8 cellular contexts compared by ENCODE assay signal in genomic region chr6:131063764-131064272, GRCh38. TPM values are rescaled to one million over a fixed set of nuclear protein-coding genes. Genes with fewer than 3 reads are reported as not detected.
DNase-seq lines count a peak whose midpoint lies in the region; ATAC-seq and TF ChIP-seq lines count a peak whose summit lies in the region.

No MANE protein-coding gene starts in this region.

- WGBS in esophagus muscularis mucosa: 19% methylated on average over 8 of the region's 8 CpGs

- peak overlapping the region; percentile 57 for H3K27ac ChIP-seq in 22Rv1
- peak overlapping the region; percentile 81 to 92 (median 86) for H3K27ac ChIP-seq in esophagus muscularis mucosa (replicated peaks in 1 of 4)
- peak overlapping the region; percentile 62 to 83 (median 74) for H3K27ac ChIP-seq in gastrocnemius medialis

- no peak for TF ChIP-seq EP300 in esophagus muscularis mucosa (IDR thresholded peaks at IDR 0.05)

- no peaks in the 10 kb centered on the region for H3K4me1 ChIP-seq in NT2/D1 (ENCODE audit: insufficient read depth, insufficient read length)
- H3K4me1 ChIP-seq in esophagus muscularis mucosa: peaks cover 7 to 33% (median 22%) of the 10 kb centered on the region in 4 donors
- H3K4me1 ChIP-seq in gastrocnemius medialis: peaks cover 4 to 5% of the 10 kb centered on the region in 2 donors

- H3K27me3 ChIP-seq in NT2/D1 (ENCODE audit: insufficient read depth, insufficient read length) (no peaks in the 10 kb centered on the region), esophagus muscularis mucosa (no peaks in the 10 kb centered on the region), gastrocnemius medialis (no peaks in the 10 kb centered on the region)

- H3K9ac ChIP-seq in NT2/D1 (ENCODE audit: insufficient read length, low read depth): no peak overlapping the region

- peak; percentile 0 for ATAC-seq in GM18909 (IDR thresholded peaks at IDR 0.05; ENCODE audit: poor library complexity, unreplicated experiment)
- no peak for ATAC-seq in gastrocnemius medialis

- no peak for TF ChIP-seq POLR2A in esophagus muscularis mucosa (IDR thresholded peaks at IDR 0.05; ENCODE audit: low read depth)
- TF ChIP-seq POLR2A in gastrocnemius medialis (IDR thresholded peaks at IDR 0.05): no peak

- H3K9me3 ChIP-seq in NT2/D1 (ENCODE audit: insufficient read depth, low read length) (no peaks in the 10 kb centered on the region), esophagus muscularis mucosa (no peaks in the 10 kb centered on the region), gastrocnemius medialis (no peaks in the 10 kb centered on the region)

- H3K36me3 ChIP-seq in NT2/D1 (ENCODE audit: insufficient read depth, insufficient read length, low read length) (no peaks in the 10 kb centered on the region), esophagus muscularis mucosa (no peaks in the 10 kb centered on the region), gastrocnemius medialis (no peaks in the 10 kb centered on the region)

- TF ChIP-seq CTCF in 22Rv1 (IDR thresholded peaks at IDR 0.05): no peak
- TF ChIP-seq CTCF in esophagus muscularis mucosa (IDR thresholded peaks at IDR 0.05): no peak
- no peak for TF ChIP-seq CTCF in gastrocnemius medialis (IDR thresholded peaks at IDR 0.05 in 4 of 5, conservative IDR thresholded peaks at IDR 0.05 in 1 of 5)

- DNase-seq in NT2/D1 (ENCODE audit: low read depth, low spot score) (no peak), esophagus muscularis mucosa (ENCODE audit: extremely low spot score) (no peak), gastrocnemius medialis (no peak), Kasumi-1 (lab: John Stamatoyannopoulos, UW) (no peak), NCI-H1048 (lab: John Stamatoyannopoulos, UW) (no peak), UCSD-AML1 (lab: John Stamatoyannopoulos, UW; ENCODE audit: unreplicated experiment) (no peak)

- intact Hi-C loops in esophagus muscularis mucosa (cut with DNase I) (loop anchor here (5.0 to 10.0 kb wide), 4 partner anchors 62 to 177 kb away; partner anchors contain the start of gene AKAP7), gastrocnemius medialis (cut with DNase I; ENCODE audit: low total_unique reads) (loop anchor here (2.0 to 5.0 kb wide), 2 partner anchors 71 to 177 kb away; partner anchors contain the start of gene AKAP7)

- H3K4me3 ChIP-seq in NT2/D1 (ENCODE audit: insufficient read length, low read depth) (peak overlapping the region; percentile 32), esophagus muscularis mucosa (peak overlapping the region; percentile 91 to 98 (median 98)), gastrocnemius medialis (peak overlapping the region; percentile 77 to 97 (median 86))

- in situ Hi-C loops in gastrocnemius medialis (cut with MboI; ENCODE audit: low sequenced_read_pairs in 4 of 4): no loop called here

RNA-seq across cellular contexts. Expression of gene EPB41L2, which starts 0.8 kb away (rescaled TPM):
- total RNA-seq in esophagus muscularis mucosa: 10 to 100 TPM; 60.1 to 87.2 (median 67.4) TPM
- 10 to 100 TPM; 11.6 to 24.0 (median 14.6) TPM for total RNA-seq in gastrocnemius medialis

Comparison
In these comparisons a context has a peak if more than half of its experiments do, and no peak if none do; other contexts are left out.
1. H3K4me3 ChIP-seq: peak in every context shown above with its lines; median percentile 98 in esophagus muscularis mucosa; 86 in gastrocnemius medialis; 32 in NT2/D1.